22 cellular contexts compared by ENCODE assay signal in the genomic region with DNA sequence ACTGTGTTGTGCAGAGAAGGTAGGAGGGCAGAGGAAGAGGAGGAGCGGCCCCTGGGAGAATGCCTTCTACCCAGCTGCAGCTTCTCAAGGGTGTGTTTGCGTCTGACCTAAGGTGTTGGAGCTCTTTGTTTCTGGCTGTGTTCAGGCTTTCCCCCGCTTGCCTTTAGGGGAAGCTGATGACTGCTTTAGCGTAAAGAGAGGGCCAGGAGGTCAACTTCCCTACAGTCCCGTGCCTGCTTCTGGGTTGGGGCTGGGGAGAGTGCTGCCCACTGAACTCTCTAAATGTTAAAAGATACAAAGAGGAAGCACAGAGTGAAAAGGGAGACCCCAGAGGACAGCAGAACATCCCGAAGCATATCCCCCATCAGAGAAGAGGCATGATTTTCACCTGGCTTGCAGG.
A peak's percentile ranks its signal among the peaks of the same experiment; 100 is the strongest.
DNase-seq lines count a peak whose midpoint lies in the region; ATAC-seq lines count a peak whose summit lies in the region.
"Had no signal": no experiment of that assay in that cellular context is flagged by ENCODE, and none has a peak within 500 bp of the region (broad histone marks: within the 10 kb centered on the region; RNA-seq: fewer than 3 reads in every experiment).

No MANE protein-coding gene starts in this region.

- no peaks in the 10 kb centered on the region for H3K27me3 Mint-ChIP-seq in stimulated activated naive CD8-positive, alpha-beta T cell treated with anti-CD3 and anti-CD28 coated beads, Interleukin-15, Interleukin-2, amounts not matched to agents 100 ng/mL and 50 ng/mL, for 24 hours
- no peaks in the 10 kb centered on the region for H3K27me3 Mint-ChIP-seq in stimulated activated naive CD8-positive, alpha-beta T cell treated with anti-CD3 and anti-CD28 coated beads, Interleukin-15, amount 100 ng/mL, for 72 hours
- no peaks in the 10 kb centered on the region for H3K27me3 Mint-ChIP-seq in activated T-helper 2 cell treated with anti-CD3 and anti-CD28 coated beads, Interferon-gamma antibody, Interleukin-2, Interleukin-4, amounts not matched to agents 10 μg/mL and 5 μg/mL and 100 μg/mL, durations not matched to agents 14 hours and 24 hours and 36 hours (ENCODE audit: low read depth)
- no peaks in the 10 kb centered on the region for H3K27me3 Mint-ChIP-seq in natural killer cell treated with Interleukin-12 subunit alpha and Interleukin-12 subunit beta and Interleukin-15 and Interleukin-18, amount 100 ng/mL, for 72 hours
- H3K27me3 Mint-ChIP-seq: activated T-cell treated with anti-CD3 and anti-CD28 coated beads, Interleukin-2, amount 50 U/mL, for 24 hours; effector memory CD8-positive, alpha-beta T cell had no signal

- H3K4me1 Mint-ChIP-seq in stimulated activated naive CD8-positive, alpha-beta T cell treated with anti-CD3 and anti-CD28 coated beads, Interleukin-15, Interleukin-2, amounts not matched to agents 100 ng/mL and 50 ng/mL, for 24 hours (ENCODE audit: low read depth): peaks cover 69% of the 10 kb centered on the region
- H3K4me1 Mint-ChIP-seq in stimulated activated naive CD8-positive, alpha-beta T cell treated with anti-CD3 and anti-CD28 coated beads, Interleukin-15, amount 100 ng/mL, for 72 hours: peaks cover 51% of the 10 kb centered on the region
- H3K4me1 Mint-ChIP-seq in activated T-helper 2 cell treated with anti-CD3 and anti-CD28 coated beads, Interferon-gamma antibody, Interleukin-2, Interleukin-4, amounts not matched to agents 10 μg/mL and 5 μg/mL and 100 μg/mL, durations not matched to agents 14 hours and 24 hours and 36 hours (ENCODE audit: low read depth): peaks cover 63% of the 10 kb centered on the region
- peaks cover 64 to 68% of the 10 kb centered on the region in 2 donors for H3K4me1 Mint-ChIP-seq in natural killer cell treated with Interleukin-12 subunit alpha and Interleukin-12 subunit beta and Interleukin-15 and Interleukin-18, amount 100 ng/mL, for 72 hours (ENCODE audit: low read depth in 2 of 2)

- no peak overlapping the region for H3K4me3 Mint-ChIP-seq in stimulated activated naive CD8-positive, alpha-beta T cell treated with anti-CD3 and anti-CD28 coated beads, Interleukin-15, Interleukin-2, amounts not matched to agents 100 ng/mL and 50 ng/mL, for 24 hours
- no peak overlapping the region for H3K4me3 Mint-ChIP-seq in stimulated activated naive CD8-positive, alpha-beta T cell treated with anti-CD3 and anti-CD28 coated beads, Interleukin-15, amount 100 ng/mL, for 72 hours
- no peak overlapping the region for H3K4me3 Mint-ChIP-seq in activated T-helper 2 cell treated with anti-CD3 and anti-CD28 coated beads, Interferon-gamma antibody, Interleukin-2, Interleukin-4, amounts not matched to agents 10 μg/mL and 5 μg/mL and 100 μg/mL, durations not matched to agents 14 hours and 24 hours and 36 hours (ENCODE audit: low read depth)
- no peak overlapping the region for H3K4me3 Mint-ChIP-seq in natural killer cell treated with Interleukin-12 subunit alpha and Interleukin-12 subunit beta and Interleukin-15 and Interleukin-18, amount 100 ng/mL, for 72 hours
- H3K4me3 Mint-ChIP-seq: activated T-cell treated with anti-CD3 and anti-CD28 coated beads, Interleukin-2, amount 50 U/mL, for 24 hours; effector memory CD8-positive, alpha-beta T cell had no signal

- intact Hi-C loops in activated T-helper 2 cell treated with anti-CD3 and anti-CD28 coated beads, Interferon-gamma antibody, Interleukin-2, Interleukin-4, amounts not matched to agents 10 μg/mL and 5 μg/mL and 100 μg/mL, durations not matched to agents 14 hours and 24 hours and 36 hours (cut with micrococcal nuclease): loop anchor here (2.0 kb wide), 1 partner anchor 25 kb away; no protein-coding TSS in a partner anchor

- peaks cover 6% of the 10 kb centered on the region for H3K9me3 Mint-ChIP-seq in stimulated activated naive CD8-positive, alpha-beta T cell treated with anti-CD3 and anti-CD28 coated beads, Interleukin-15, Interleukin-2, amounts not matched to agents 100 ng/mL and 50 ng/mL, for 24 hours
- no peaks in the 10 kb centered on the region for H3K9me3 Mint-ChIP-seq in stimulated activated naive CD8-positive, alpha-beta T cell treated with anti-CD3 and anti-CD28 coated beads, Interleukin-15, amount 100 ng/mL, for 72 hours
- no peaks in the 10 kb centered on the region for H3K9me3 Mint-ChIP-seq in activated T-helper 2 cell treated with anti-CD3 and anti-CD28 coated beads, Interferon-gamma antibody, Interleukin-2, Interleukin-4, amounts not matched to agents 10 μg/mL and 5 μg/mL and 100 μg/mL, durations not matched to agents 14 hours and 24 hours and 36 hours
- H3K9me3 Mint-ChIP-seq in natural killer cell treated with Interleukin-12 subunit alpha and Interleukin-12 subunit beta and Interleukin-15 and Interleukin-18, amount 100 ng/mL, for 72 hours: no peaks in the 10 kb centered on the region
- H3K9me3 Mint-ChIP-seq: activated T-cell treated with anti-CD3 and anti-CD28 coated beads, Interleukin-2, amount 50 U/mL, for 24 hours; effector memory CD8-positive, alpha-beta T cell had no signal

- no peak for ATAC-seq in stimulated activated naive CD8-positive, alpha-beta T cell treated with anti-CD3 and anti-CD28 coated beads, Interleukin-15, amount 100 ng/mL, for 72 hours
- no peak for ATAC-seq in natural killer cell treated with Interleukin-12 subunit alpha and Interleukin-12 subunit beta and Interleukin-15 and Interleukin-18, amount 100 ng/mL, for 72 hours
- no peak for ATAC-seq in GM21825 (IDR thresholded peaks at IDR 0.05; ENCODE audit: unreplicated experiment)
- ATAC-seq in GM19463 (IDR thresholded peaks at IDR 0.05; ENCODE audit: unreplicated experiment): no peak
- ATAC-seq: effector memory CD8-positive, alpha-beta T cell; esophagus mucosa; foreskin keratinocyte; HCT116 had no signal

- DNase-seq in stimulated activated naive CD8-positive, alpha-beta T cell treated with anti-CD3 and anti-CD28 coated beads, Interleukin-15, amount 100 ng/mL, for 72 hours: no peak
- DNase-seq in activated T-helper 2 cell treated with anti-CD3 and anti-CD28 coated beads, Interferon-gamma antibody, Interleukin-2, Interleukin-4, amounts not matched to agents 10 μg/mL and 5 μg/mL and 100 μg/mL, durations not matched to agents 14 hours and 24 hours and 36 hours (ENCODE audit: low spot score): no peak
- DNase-seq in natural killer cell treated with Interleukin-12 subunit alpha and Interleukin-12 subunit beta and Interleukin-15 and Interleukin-18, amount 100 ng/mL, for 72 hours (ENCODE audit: low spot score): no peak
- no peak for DNase-seq in ureter (ENCODE audit: low spot score)
- DNase-seq in NCI-H1930 (lab: John Stamatoyannopoulos, UW): no peak
- DNase-seq: ACHN; activated CD4-positive, alpha-beta T cell treated with anti-CD3 and anti-CD28 coated beads for 1 hour; activated naive CD4-positive, alpha-beta T cell treated with Interleukin-2 at 50 U/mL for 16 hours; activated T-cell treated with anti-CD3 and anti-CD28 coated beads, Interleukin-2, amount 50 U/mL, for 24 hours; effector memory CD8-positive, alpha-beta T cell; foreskin keratinocyte; midbrain; NCI-H1417; NCI-H2107; SHP77; stimulated activated CD4-positive, alpha-beta T cell treated with anti-CD3 and anti-CD28 coated beads, Interleukin-15, amount 100 ng/mL, for 24 hours; SW 1271 had no signal

- peak overlapping the region; percentile 54 for H3K27ac Mint-ChIP-seq in stimulated activated naive CD8-positive, alpha-beta T cell treated with anti-CD3 and anti-CD28 coated beads, Interleukin-15, Interleukin-2, amounts not matched to agents 100 ng/mL and 50 ng/mL, for 24 hours
- H3K27ac Mint-ChIP-seq in stimulated activated naive CD8-positive, alpha-beta T cell treated with anti-CD3 and anti-CD28 coated beads, Interleukin-15, amount 100 ng/mL, for 72 hours: peak overlapping the region in 1 of 2 donors; percentile 1
- peak overlapping the region; percentile 72 for H3K27ac Mint-ChIP-seq in activated T-helper 2 cell treated with anti-CD3 and anti-CD28 coated beads, Interferon-gamma antibody, Interleukin-2, Interleukin-4, amounts not matched to agents 10 μg/mL and 5 μg/mL and 100 μg/mL, durations not matched to agents 14 hours and 24 hours and 36 hours
- peak overlapping the region; percentile 66 to 69 for H3K27ac Mint-ChIP-seq in natural killer cell treated with Interleukin-12 subunit alpha and Interleukin-12 subunit beta and Interleukin-15 and Interleukin-18, amount 100 ng/mL, for 72 hours
- H3K27ac Mint-ChIP-seq: activated T-cell treated with anti-CD3 and anti-CD28 coated beads, Interleukin-2, amount 50 U/mL, for 24 hours had no signal

- H3K36me3 Mint-ChIP-seq in stimulated activated naive CD8-positive, alpha-beta T cell treated with anti-CD3 and anti-CD28 coated beads, Interleukin-15, Interleukin-2, amounts not matched to agents 100 ng/mL and 50 ng/mL, for 24 hours (ENCODE audit: low read depth): peaks cover 19% of the 10 kb centered on the region
- peaks cover 50% of the 10 kb centered on the region for H3K36me3 Mint-ChIP-seq in activated T-helper 2 cell treated with anti-CD3 and anti-CD28 coated beads, Interferon-gamma antibody, Interleukin-2, Interleukin-4, amounts not matched to agents 10 μg/mL and 5 μg/mL and 100 μg/mL, durations not matched to agents 14 hours and 24 hours and 36 hours (ENCODE audit: low read depth)
- peaks cover 6% of the 10 kb centered on the region for H3K36me3 Mint-ChIP-seq in natural killer cell treated with Interleukin-12 subunit alpha and Interleukin-12 subunit beta and Interleukin-15 and Interleukin-18, amount 100 ng/mL, for 72 hours
